Comparison of ENCODE assay signal across 14 cellular contexts in the genomic region with DNA sequence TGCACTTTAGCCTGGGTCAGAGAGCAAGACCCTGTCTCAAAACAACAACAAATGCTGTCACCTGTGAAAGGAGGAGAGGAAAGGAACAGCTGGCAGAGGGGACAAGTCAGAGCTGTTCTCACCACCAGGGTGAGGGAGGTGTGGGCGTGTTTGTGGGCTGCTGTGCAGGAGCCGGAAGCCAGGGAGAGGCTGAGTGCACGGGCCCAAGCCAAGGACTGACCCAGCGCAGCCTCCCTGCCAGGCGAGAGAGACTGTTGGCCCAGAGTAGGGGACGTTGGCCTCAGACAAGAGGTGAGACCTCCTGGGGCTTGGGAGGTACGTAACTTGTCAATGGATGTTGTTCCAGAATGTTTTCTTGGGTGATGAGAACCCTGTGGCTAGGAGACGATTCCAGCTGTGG. TPM values are rescaled to one million over a fixed set of nuclear protein-coding genes. Genes with fewer than 3 reads are reported as not detected.
DNase-seq lines count a peak whose midpoint lies in the region; ATAC-seq and TF ChIP-seq lines count a peak whose summit lies in the region.
"Had no signal": no experiment of that assay in that cellular context is flagged by ENCODE, and none has a peak within 500 bp of the region (broad histone marks: within the 10 kb centered on the region; RNA-seq: fewer than 3 reads in every experiment).

No MANE protein-coding gene starts in this region.

- peak overlapping the region; percentile 37 for H3K4me3 Mint-ChIP-seq in activated CD8-positive, alpha-beta T cell treated with anti-CD3 and anti-CD28 coated beads, Interleukin-2, amount 10 ng/mL, durations not matched to agents 7 days and 5 days
- peak overlapping the region; percentile 27 to 67 (median 58) for H3K4me3 Mint-ChIP-seq in immature natural killer cell

- TF ChIP-seq CTCF in suprapubic skin (IDR thresholded peaks at IDR 0.05): no peak

- H3K9me3 ChIP-seq in suprapubic skin: no peaks in the 10 kb centered on the region
- H3K9me3 ChIP-seq: psoas muscle, testis had no signal

- peaks cover 38% of the 10 kb centered on the region for H3K4me1 ChIP-seq in suprapubic skin

- TF ChIP-seq EP300 in suprapubic skin (IDR thresholded peaks at IDR 0.05): no peak

- CTCF ChIA-PET in activated CD8-positive, alpha-beta T cell treated with anti-CD3 and anti-CD28 coated beads, Interleukin-2, amount 10 ng/mL, durations not matched to agents 7 days and 5 days (lab: Charles Lee): interaction anchor here (0.9 to 2.5 kb wide), 7 partner anchors 10 to 304 kb away, joined by 3 to 7 read pairs (median 4); a partner anchor contains a TSS

- no peaks in the 10 kb centered on the region for H3K9me3 Mint-ChIP-seq in activated CD8-positive, alpha-beta T cell treated with anti-CD3 and anti-CD28 coated beads, Interleukin-2, amount 10 ng/mL, durations not matched to agents 7 days and 5 days (ENCODE audit: insufficient read depth)
- H3K9me3 Mint-ChIP-seq in immature natural killer cell: no peaks in the 10 kb centered on the region

- no peaks in the 10 kb centered on the region for H3K27me3 Mint-ChIP-seq in activated CD8-positive, alpha-beta T cell treated with anti-CD3 and anti-CD28 coated beads, Interleukin-2, amount 10 ng/mL, durations not matched to agents 7 days and 5 days (ENCODE audit: low read depth)
- H3K27me3 Mint-ChIP-seq in immature natural killer cell (ENCODE audit: low read depth in 3 of 3): peaks cover 2 to 7% (median 7%) of the 10 kb centered on the region in 3 donors

- WGBS in suprapubic skin: 81% methylated on average over 8 of the region's 8 CpGs

- peak overlapping the region; percentile 57 for H3K27ac ChIP-seq in suprapubic skin
- H3K27ac ChIP-seq: testis had no signal

- no peaks in the 10 kb centered on the region for H3K36me3 Mint-ChIP-seq in activated CD8-positive, alpha-beta T cell treated with anti-CD3 and anti-CD28 coated beads, Interleukin-2, amount 10 ng/mL, durations not matched to agents 7 days and 5 days (ENCODE audit: low read depth)
- H3K36me3 Mint-ChIP-seq in immature natural killer cell: no peaks in the 10 kb centered on the region

- ATAC-seq in activated CD8-positive, alpha-beta T cell treated with anti-CD3 and anti-CD28 coated beads, Interleukin-2, amount 10 ng/mL, durations not matched to agents 7 days and 5 days: peak; percentile 88
- ATAC-seq in HG03460 (IDR thresholded peaks at IDR 0.05; ENCODE audit: unreplicated experiment): no peak
- no peak for ATAC-seq in HG03135 (IDR thresholded peaks at IDR 0.05; ENCODE audit: unreplicated experiment)

- H3K36me3 ChIP-seq in suprapubic skin: no peaks in the 10 kb centered on the region

- no peak overlapping the region for H3K4me3 ChIP-seq in suprapubic skin
- H3K4me3 ChIP-seq: psoas muscle, testis had no signal

- peak overlapping the region; percentile 64 for H3K27ac Mint-ChIP-seq in activated CD8-positive, alpha-beta T cell treated with anti-CD3 and anti-CD28 coated beads, Interleukin-2, amount 10 ng/mL, durations not matched to agents 7 days and 5 days
- H3K27ac Mint-ChIP-seq in immature natural killer cell: peak overlapping the region in 1 of 6 donors; percentile 26

- POLR2A ChIA-PET in activated CD8-positive, alpha-beta T cell treated with anti-CD3 and anti-CD28 coated beads, Interleukin-2, amount 10 ng/mL, durations not matched to agents 7 days and 5 days (lab: Charles Lee): no interaction called here

- peaks cover 60% of the 10 kb centered on the region for H3K4me1 Mint-ChIP-seq in activated CD8-positive, alpha-beta T cell treated with anti-CD3 and anti-CD28 coated beads, Interleukin-2, amount 10 ng/mL, durations not matched to agents 7 days and 5 days (ENCODE audit: low read depth)
- H3K4me1 Mint-ChIP-seq in immature natural killer cell: peaks cover 30 to 33% of the 10 kb centered on the region in 2 donors

- no peak for TF ChIP-seq POLR2A in suprapubic skin (IDR thresholded peaks at IDR 0.05)

- DNase-seq in activated CD4-positive, alpha-beta T cell treated with anti-CD3 and anti-CD28 coated beads for 48 hours: peak; percentile 41
- DNase-seq in activated CD4-positive, alpha-beta T cell treated with anti-CD3 and anti-CD28 coated beads, Interleukin-2, amount 50 U/mL, for 4 hours: no peak
- peak; percentile 80 for DNase-seq in activated CD8-positive, alpha-beta T cell treated with anti-CD3 and anti-CD28 coated beads, Interleukin-2, amount 10 ng/mL, durations not matched to agents 7 days and 5 days
- DNase-seq in immature natural killer cell (peak; percentile 34 to 43 (median 34)), suprapubic skin (ENCODE audit: low spot score in 2 of 2) (no peak), NCI-H2196 treated with DMSO at 0.1 percent for 48 hours (lab: John Stamatoyannopoulos, UW; ENCODE audit: unreplicated experiment) (no peak)
- DNase-seq: foreskin melanocyte, testis had no signal

- H3K27me3 ChIP-seq in suprapubic skin: peaks cover 2% of the 10 kb centered on the region
- H3K27me3 ChIP-seq: testis had no signal

RNA-seq across cellular contexts. Expression of a gene that starts 10.7 kb away (rescaled TPM):
- total RNA-seq in activated CD8-positive, alpha-beta T cell treated with anti-CD3 and anti-CD28 coated beads, Interleukin-2, amount 10 ng/mL, durations not matched to agents 7 days and 5 days: 1 to 10 TPM; 4.0 to 4.2 TPM
- under 1 TPM in 1 of 3 donors, not detected in 2; 0.26 TPM for polyA plus RNA-seq in immature natural killer cell
- 10 to 100 TPM; 25.1 to 76.3 (median 49.6) TPM for total RNA-seq in suprapubic skin
- total RNA-seq: MCF 10A had no signal

RNA-seq across cellular contexts. Expression of a gene that starts 45.8 kb away (rescaled TPM):
- 10 to 100 TPM; 70.7 to 76.7 TPM for total RNA-seq in activated CD8-positive, alpha-beta T cell treated with anti-CD3 and anti-CD28 coated beads, Interleukin-2, amount 10 ng/mL, durations not matched to agents 7 days and 5 days
- polyA plus RNA-seq in immature natural killer cell: 10 to 100 TPM in 1 of 3 donors, 1 to 10 TPM in 2; 3.5 to 21.9 (median 7.2) TPM
- 100 to 1,000 TPM in 1 of 4 donors, 10 to 100 TPM in 3; 73.4 to 127 (median 83.8) TPM for total RNA-seq in suprapubic skin

RNA-seq across cellular contexts. Expression of a gene that starts 51.0 kb away (rescaled TPM):
- not detected for total RNA-seq in activated CD8-positive, alpha-beta T cell treated with anti-CD3 and anti-CD28 coated beads, Interleukin-2, amount 10 ng/mL, durations not matched to agents 7 days and 5 days
- not detected for polyA plus RNA-seq in immature natural killer cell
- total RNA-seq in suprapubic skin: 100 to 1,000 TPM in 3 of 4 donors, 10 to 100 TPM in 1; 64.6 to 187 (median 134) TPM
- total RNA-seq: A172, MCF 10A, psoas muscle, SK-MEL-5 had no signal

Comparison
In these comparisons a context has a peak if more than half of its experiments do, and no peak if none do; other contexts are left out.
1. DNase-seq: peak in activated CD4-positive, alpha-beta T cell treated with anti-CD3 and anti-CD28 coated beads for 48 hours (single experiment), activated CD8-positive, alpha-beta T cell treated with anti-CD3 and anti-CD28 coated beads, Interleukin-2, amount 10 ng/mL, durations not matched to agents 7 days and 5 days (single experiment) and immature natural killer cell (3 of 3); none in activated CD4-positive, alpha-beta T cell treated with anti-CD3 and anti-CD28 coated beads, Interleukin-2, amount 50 U/mL, for 4 hours (0 of 2), suprapubic skin (0 of 2) and NCI-H2196 treated with DMSO at 0.1 percent for 48 hours (single experiment).
2. RNA of a gene that starts 10.7 kb away (total RNA-seq): 25.1 to 76.3 TPM in suprapubic skin; 4.0 to 4.2 TPM in activated CD8-positive, alpha-beta T cell treated with anti-CD3 and anti-CD28 coated beads, Interleukin-2, amount 10 ng/mL, durations not matched to agents 7 days and 5 days; every median in the first group is over 4 times any median in the second.
3. RNA of a gene that starts 51.0 kb away (total RNA-seq): 64.6 to 187 TPM in suprapubic skin; not detected in activated CD8-positive, alpha-beta T cell treated with anti-CD3 and anti-CD28 coated beads, Interleukin-2, amount 10 ng/mL, durations not matched to agents 7 days and 5 days; every median in the first group is over 10 times any median in the second.